11 cellular contexts compared by ENCODE assay signal in the genomic region with DNA sequence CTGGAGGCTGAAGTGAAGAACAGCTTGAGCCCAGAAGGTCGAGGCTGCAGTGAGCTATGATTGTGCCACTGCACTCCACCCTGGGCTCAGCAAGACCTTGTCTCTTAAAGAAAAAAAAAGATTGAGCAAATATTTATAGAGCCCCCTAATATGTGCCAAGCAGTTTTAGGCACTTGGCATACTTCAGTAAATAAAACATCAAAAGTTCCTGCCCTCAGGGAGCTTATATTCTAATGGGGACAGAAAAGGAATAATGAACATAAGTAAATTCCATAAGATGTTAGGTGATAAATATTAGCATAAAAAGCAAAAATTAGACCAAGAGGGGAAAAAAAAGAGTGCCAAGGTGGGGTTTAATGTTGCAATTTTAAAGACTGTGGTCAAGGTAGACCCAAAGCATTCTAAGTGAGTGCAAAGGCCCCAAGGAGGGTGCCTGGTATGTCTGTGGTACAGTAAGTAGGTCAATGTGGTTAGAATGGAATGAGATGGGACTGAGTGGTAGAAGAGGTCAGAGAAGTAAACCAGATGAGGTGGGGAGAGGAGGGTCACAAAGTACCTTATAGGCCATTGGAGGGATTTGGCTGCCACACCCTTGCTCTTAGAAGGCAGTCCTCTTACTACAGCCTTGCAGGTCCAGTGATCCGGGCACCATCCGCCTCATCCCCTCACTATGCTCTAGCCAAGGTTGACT. TPM values are rescaled to one million over a fixed set of nuclear protein-coding genes. Genes with fewer than 3 reads are reported as not detected.
DNase-seq lines count a peak whose midpoint lies in the region; ATAC-seq and TF ChIP-seq lines count a peak whose summit lies in the region.
"Had no signal": no experiment of that assay in that cellular context is flagged by ENCODE, and none has a peak within 500 bp of the region (broad histone marks: within the 10 kb centered on the region; RNA-seq: fewer than 3 reads in every experiment).

No MANE protein-coding gene starts in this region.

- H3K4ac ChIP-seq in H9 (ENCODE audit: low read depth, low read length): no peak overlapping the region

- H3K23ac ChIP-seq in H9 (ENCODE audit: insufficient read length, low read depth, low read length): no peak overlapping the region

- H3K27me3 ChIP-seq in CD8-positive, alpha-beta T cell (ENCODE audit: insufficient read depth, low read length): no peaks in the 10 kb centered on the region
- no peaks in the 10 kb centered on the region for H3K27me3 ChIP-seq in H9 (ENCODE audit: insufficient read depth, low read length)

- H4K5ac ChIP-seq in H9 (ENCODE audit: insufficient read length, low read depth, low read length): no peak overlapping the region

- no peak overlapping the region for H2BK15ac ChIP-seq in H9 (ENCODE audit: low read depth, low read length)

- no peak overlapping the region for H2BK120ac ChIP-seq in H9 (ENCODE audit: low read depth, low read length, poor library complexity, severe bottlenecking)

- no peak overlapping the region for H3K4me3 ChIP-seq in CD8-positive, alpha-beta T cell (ENCODE audit: low read depth, low read length)

- no peak overlapping the region for H3K56ac ChIP-seq in H9 (ENCODE audit: insufficient read length, low read depth, low read length)

- ATAC-seq in CD8-positive, alpha-beta T cell: no peak
- ATAC-seq in naive thymus-derived CD8-positive, alpha-beta T cell: no peak
- ATAC-seq in HG03442 (IDR thresholded peaks at IDR 0.05; ENCODE audit: unreplicated experiment) (no peak), HG03039 (IDR thresholded peaks at IDR 0.05; ENCODE audit: unreplicated experiment) (no peak)

- no peaks in the 10 kb centered on the region for H3K23me2 ChIP-seq in H9 (ENCODE audit: insufficient read length, low read depth, low read length, poor library complexity, severe bottlenecking)

- no peak overlapping the region for H3K18ac ChIP-seq in H9 (ENCODE audit: insufficient read length, low read depth, low read length)

- no peak overlapping the region for H3K9ac ChIP-seq in H9 (ENCODE audit: extremely low read depth, insufficient read length, low read length)

- no peaks in the 10 kb centered on the region for H3K9me3 ChIP-seq in CD8-positive, alpha-beta T cell (ENCODE audit: low read length)
- no peaks in the 10 kb centered on the region for H3K9me3 ChIP-seq in H9 (ENCODE audit: control insufficient read depth, low read depth, low read length)

- H3K4me1 ChIP-seq in CD8-positive, alpha-beta T cell (ENCODE audit: insufficient read depth, low read length): peaks cover 32% of the 10 kb centered on the region
- peaks cover 5% of the 10 kb centered on the region; the same call in 1 of the 2 replicates for H3K4me1 ChIP-seq in H9 (ENCODE audit: insufficient read depth, low read length)

- H2BK20ac ChIP-seq in H9 (ENCODE audit: low read depth, low read length, poor library complexity, severe bottlenecking): no peak overlapping the region

- H3K79me2 ChIP-seq in H9 (ENCODE audit: insufficient read depth, low read length): peaks cover 8% of the 10 kb centered on the region; the same call in 1 of the 2 replicates

- CTCF ChIA-PET in CD8-positive, alpha-beta T cell (lab: Charles Lee): interaction anchor here (0.6 to 1.3 kb wide), 3 partner anchors 22 to 323 kb away, joined by 3 to 4 read pairs (median 4); no protein-coding TSS in a partner anchor

- no peaks in the 10 kb centered on the region for H3K9me3 Mint-ChIP-seq in CD8-positive, alpha-beta T cell
- 0 out of 5 replicates have a peak, but pooled peaks cover 0 to 4% of the 10 kb centered on the region in 2 experiments for H3K9me3 Mint-ChIP-seq in H9
- peaks cover 6% of the 10 kb centered on the region for H3K9me3 Mint-ChIP-seq in activated T-helper 2 cell treated with anti-CD3 and anti-CD28 coated beads, Interferon-gamma antibody, Interleukin-2, Interleukin-4, amounts not matched to agents 10 μg/mL and 5 μg/mL and 100 μg/mL, durations not matched to agents 14 hours and 24 hours and 36 hours
- no peaks in the 10 kb centered on the region for H3K9me3 Mint-ChIP-seq in naive thymus-derived CD8-positive, alpha-beta T cell

- H3K36me3 ChIP-seq in CD8-positive, alpha-beta T cell (ENCODE audit: insufficient read depth, low read length): peaks cover 16% of the 10 kb centered on the region

- no peak overlapping the region for H2AFZ ChIP-seq in H9 (ENCODE audit: low read length)

- no peak overlapping the region for H2AK5ac ChIP-seq in H9 (ENCODE audit: insufficient read length, low read length)

- no peak overlapping the region for H4K8ac ChIP-seq in H9 (replicated peaks; ENCODE audit: insufficient read length, low read depth, low read length)

- no peak overlapping the region for H2BK12ac ChIP-seq in H9 (ENCODE audit: insufficient read length, low read depth, low read length)

- POLR2A ChIA-PET in CD8-positive, alpha-beta T cell (lab: Charles Lee): interaction anchor here (3.6 to 4.9 kb wide), 2 partner anchors 10 to 33 kb away, joined by 53 to 75 read pairs; partner anchors contain the start of gene HPDL
- POLR2A ChIA-PET in naive thymus-derived CD8-positive, alpha-beta T cell (lab: Charles Lee): interaction anchor here (1.2 kb wide), 1 partner anchor 10 kb away, joined by 4 read pairs; the partner anchor contains the start of gene HPDL

- peak overlapping the region; percentile 55 for H3K27ac Mint-ChIP-seq in CD8-positive, alpha-beta T cell
- H3K27ac Mint-ChIP-seq in H9: peak overlapping the region in 2 of 3 experiments; percentile 48 to 81; a peak in 3 of 7 replicates
- peak overlapping the region; percentile 32 for H3K27ac Mint-ChIP-seq in activated T-helper 2 cell treated with anti-CD3 and anti-CD28 coated beads, Interferon-gamma antibody, Interleukin-2, Interleukin-4, amounts not matched to agents 10 μg/mL and 5 μg/mL and 100 μg/mL, durations not matched to agents 14 hours and 24 hours and 36 hours
- H3K27ac Mint-ChIP-seq in naive thymus-derived CD8-positive, alpha-beta T cell: peak overlapping the region in 5 of 10 donors; percentile 4 to 98 (median 22)

- no peak for TF ChIP-seq CTCF in CD8-positive, alpha-beta T cell (IDR thresholded peaks at IDR 0.05)
- no peak for TF ChIP-seq CTCF in H9 (conservative IDR thresholded peaks at IDR 0.05)

- no peak overlapping the region for H3K27ac ChIP-seq in CD8-positive, alpha-beta T cell (ENCODE audit: low read depth, low read length)
- no peak overlapping the region for H3K27ac ChIP-seq in H9 (ENCODE audit: insufficient read length, low read depth, low read length)

- H2BK5ac ChIP-seq in H9 (ENCODE audit: insufficient read length, low read length): no peak overlapping the region

- no CpG with 5 or more reads among the region's 3 CpGs for WGBS in H9 (ENCODE audit: extremely low coverage, insufficient read length, low lambda C conversion rate)

- H3K79me1 ChIP-seq in H9 (ENCODE audit: insufficient read depth, low read depth, low read length, poor library complexity, severe bottlenecking): no peaks in the 10 kb centered on the region

- H3K4me3 Mint-ChIP-seq in CD8-positive, alpha-beta T cell: peak overlapping the region; percentile 98
- peak overlapping the region; percentile 55 to 100; a peak in 4 of 5 replicates for H3K4me3 Mint-ChIP-seq in H9
- peak overlapping the region; percentile 53 for H3K4me3 Mint-ChIP-seq in activated T-helper 2 cell treated with anti-CD3 and anti-CD28 coated beads, Interferon-gamma antibody, Interleukin-2, Interleukin-4, amounts not matched to agents 10 μg/mL and 5 μg/mL and 100 μg/mL, durations not matched to agents 14 hours and 24 hours and 36 hours (ENCODE audit: low read depth)
- H3K4me3 Mint-ChIP-seq in naive thymus-derived CD8-positive, alpha-beta T cell: peak overlapping the region in 7 of 10 donors; percentile 20 to 100 (median 44)

- intact Hi-C loops in CD8-positive, alpha-beta T cell (cut with DNase I, micrococcal nuclease): loop anchor here in 1 of 2 experiments (5.0 kb wide), 1 partner anchor 910 kb away; the partner anchor contains the start of gene RAD54L
- intact Hi-C loops in activated T-helper 2 cell treated with anti-CD3 and anti-CD28 coated beads, Interferon-gamma antibody, Interleukin-2, Interleukin-4, amounts not matched to agents 10 μg/mL and 5 μg/mL and 100 μg/mL, durations not matched to agents 14 hours and 24 hours and 36 hours (cut with micrococcal nuclease): no loop called here

- H3T11ph ChIP-seq in H9 (ENCODE audit: low read length): no peak overlapping the region

- H4K20me1 ChIP-seq in H9 (ENCODE audit: control insufficient read depth, insufficient read depth, insufficient read length): no peaks in the 10 kb centered on the region

- no peak overlapping the region for H3K4me2 ChIP-seq in H9 (ENCODE audit: insufficient read depth, insufficient read length, low read length)

- H3K27me3 Mint-ChIP-seq in CD8-positive, alpha-beta T cell (ENCODE audit: low read depth): no peaks in the 10 kb centered on the region
- no peaks in the 10 kb centered on the region for H3K27me3 Mint-ChIP-seq in H9 (ENCODE audit: low read depth)
- no peaks in the 10 kb centered on the region for H3K27me3 Mint-ChIP-seq in activated T-helper 2 cell treated with anti-CD3 and anti-CD28 coated beads, Interferon-gamma antibody, Interleukin-2, Interleukin-4, amounts not matched to agents 10 μg/mL and 5 μg/mL and 100 μg/mL, durations not matched to agents 14 hours and 24 hours and 36 hours (ENCODE audit: low read depth)
- H3K27me3 Mint-ChIP-seq in naive thymus-derived CD8-positive, alpha-beta T cell: no peaks in the 10 kb centered on the region

- peaks cover 54% of the 10 kb centered on the region for H3K4me1 Mint-ChIP-seq in CD8-positive, alpha-beta T cell (ENCODE audit: low read depth)
- peaks cover 26 to 41% of the 10 kb centered on the region in 2 experiments for H3K4me1 Mint-ChIP-seq in H9
- peaks cover 44% of the 10 kb centered on the region for H3K4me1 Mint-ChIP-seq in activated T-helper 2 cell treated with anti-CD3 and anti-CD28 coated beads, Interferon-gamma antibody, Interleukin-2, Interleukin-4, amounts not matched to agents 10 μg/mL and 5 μg/mL and 100 μg/mL, durations not matched to agents 14 hours and 24 hours and 36 hours (ENCODE audit: low read depth)
- H3K4me1 Mint-ChIP-seq in naive thymus-derived CD8-positive, alpha-beta T cell: peaks cover 45 to 85% (median 64%) of the 10 kb centered on the region in 4 donors

- DNase-seq in CD8-positive, alpha-beta T cell: no peak
- DNase-seq in H9: no peak
- no peak for DNase-seq in activated T-helper 2 cell treated with anti-CD3 and anti-CD28 coated beads, Interferon-gamma antibody, Interleukin-2, Interleukin-4, amounts not matched to agents 10 μg/mL and 5 μg/mL and 100 μg/mL, durations not matched to agents 14 hours and 24 hours and 36 hours (ENCODE audit: low spot score)
- DNase-seq in naive thymus-derived CD8-positive, alpha-beta T cell: no peak
- DNase-seq in HuH-7.5 (ENCODE audit: low spot score): no peak
- DNase-seq: activated gamma-delta T cell, caudate nucleus, NCI-H1092 had no signal

- H3K14ac ChIP-seq in H9 (ENCODE audit: insufficient read depth, low read length): no peak overlapping the region

- no peak overlapping the region for H4K91ac ChIP-seq in H9 (ENCODE audit: insufficient read length, low read depth, low read length)

- H3K36me3 Mint-ChIP-seq in CD8-positive, alpha-beta T cell: peaks cover 43% of the 10 kb centered on the region
- H3K36me3 Mint-ChIP-seq in H9 (ENCODE audit: insufficient read depth in 1 of 3, low read depth in 3 of 3): peaks cover 27 to 50% (median 50%) of the 10 kb centered on the region in 3 experiments
- H3K36me3 Mint-ChIP-seq in activated T-helper 2 cell treated with anti-CD3 and anti-CD28 coated beads, Interferon-gamma antibody, Interleukin-2, Interleukin-4, amounts not matched to agents 10 μg/mL and 5 μg/mL and 100 μg/mL, durations not matched to agents 14 hours and 24 hours and 36 hours (ENCODE audit: low read depth): peaks cover 46% of the 10 kb centered on the region
- peaks cover 0 to 30% (median 3%) of the 10 kb centered on the region in 3 donors for H3K36me3 Mint-ChIP-seq in naive thymus-derived CD8-positive, alpha-beta T cell

RNA-seq across cellular contexts. Expression of gene TOE1, which starts 2.2 kb away (rescaled TPM):
- 10 to 100 TPM; 53.8 to 56.5 TPM for total RNA-seq in CD8-positive, alpha-beta T cell
- 31.2 and 33.5 TPM in 2 replicates for total RNA-seq in H9 (2021)
- total RNA-seq in activated T-helper 2 cell treated with anti-CD3 and anti-CD28 coated beads, Interferon-gamma antibody, Interleukin-2, Interleukin-4, amounts not matched to agents 10 μg/mL and 5 μg/mL and 100 μg/mL, durations not matched to agents 14 hours and 24 hours and 36 hours: 26.3 and 29.3 TPM in 2 replicates
- 10 to 100 TPM; 23.7 to 24.5 TPM for total RNA-seq in naive thymus-derived CD8-positive, alpha-beta T cell
- polyA plus RNA-seq in naive thymus-derived CD8-positive, alpha-beta T cell: 10 to 100 TPM in 2 of 3 donors, 1 to 10 TPM in 1; 8.2 to 12.3 (median 10.7) TPM

RNA-seq across cellular contexts. Expression of gene MUTYH, which starts 2.5 kb away (rescaled TPM):
- 10 to 100 TPM; 53.0 to 62.5 TPM for total RNA-seq in CD8-positive, alpha-beta T cell
- total RNA-seq in H9 (2021): 52.6 and 61.1 TPM in 2 replicates
- 50.1 and 50.9 TPM in 2 replicates for total RNA-seq in activated T-helper 2 cell treated with anti-CD3 and anti-CD28 coated beads, Interferon-gamma antibody, Interleukin-2, Interleukin-4, amounts not matched to agents 10 μg/mL and 5 μg/mL and 100 μg/mL, durations not matched to agents 14 hours and 24 hours and 36 hours
- total RNA-seq in naive thymus-derived CD8-positive, alpha-beta T cell: 10 to 100 TPM; 75.6 to 79.7 TPM
- 10 to 100 TPM; 21.8 to 24.7 (median 24.4) TPM for polyA plus RNA-seq in naive thymus-derived CD8-positive, alpha-beta T cell

RNA-seq across cellular contexts. Expression of gene HPDL, which starts 11.1 kb away (rescaled TPM):
- total RNA-seq in CD8-positive, alpha-beta T cell: under 1 TPM; 0.43 to 0.47 TPM
- total RNA-seq in H9 (2021): 10.1 and 10.6 TPM in 2 replicates
- 26.8 and 29.0 TPM in 2 replicates for total RNA-seq in activated T-helper 2 cell treated with anti-CD3 and anti-CD28 coated beads, Interferon-gamma antibody, Interleukin-2, Interleukin-4, amounts not matched to agents 10 μg/mL and 5 μg/mL and 100 μg/mL, durations not matched to agents 14 hours and 24 hours and 36 hours
- total RNA-seq in naive thymus-derived CD8-positive, alpha-beta T cell: 1 to 10 TPM; 1.5 TPM
- polyA plus RNA-seq in naive thymus-derived CD8-positive, alpha-beta T cell: 1 to 10 TPM in 2 of 3 donors, under 1 TPM in 1; 0.47 to 2.7 (median 1.2) TPM
- total RNA-seq: myocyte had no signal

Comparison
In these comparisons a context has a peak if more than half of its experiments do, and no peak if none do; other contexts are left out.
1. H3K4me3 Mint-ChIP-seq: peak in every context shown above with its lines; median percentile 98 in CD8-positive, alpha-beta T cell; 78 in H9; 53 in activated T-helper 2 cell treated with anti-CD3 and anti-CD28 coated beads, Interferon-gamma antibody, Interleukin-2, Interleukin-4, amounts not matched to agents 10 μg/mL and 5 μg/mL and 100 μg/mL, durations not matched to agents 14 hours and 24 hours and 36 hours; 44 in naive thymus-derived CD8-positive, alpha-beta T cell.